In genomic region chr11:92104349-92104748, GRCh38 we compare ENCODE assay signal across 17 cellular contexts.
DNase-seq lines count a peak whose midpoint lies in the region; ATAC-seq and TF ChIP-seq lines count a peak whose summit lies in the region.
"Had no signal": no experiment of that assay in that cellular context is flagged by ENCODE, and none has a peak within 500 bp of the region (broad histone marks: within the 10 kb centered on the region; RNA-seq: fewer than 3 reads in every experiment).

No MANE protein-coding gene starts in this region.

- H2BK120ac ChIP-seq in H9 (ENCODE audit: low read depth, low read length, poor library complexity, severe bottlenecking) = no peak overlapping the region

- H3K4me2 ChIP-seq in H9 (ENCODE audit: insufficient read depth, insufficient read length, low read length) (no peak overlapping the region), neural progenitor cell (no peak overlapping the region)

- no peak overlapping the region for H3K4me3 ChIP-seq in NT2/D1 (ENCODE audit: insufficient read length, low read depth)
- H3K4me3 ChIP-seq in neural progenitor cell = no peak overlapping the region
- H3K4me3 ChIP-seq: HAP-1 had no signal

- peaks cover 10% of the 10 kb centered on the region for H3K4me1 ChIP-seq in H9 (ENCODE audit: insufficient read depth, low read length)
- H3K4me1 ChIP-seq in NT2/D1 (ENCODE audit: insufficient read depth, insufficient read length) = no peaks in the 10 kb centered on the region
- H3K4me1 ChIP-seq in neural progenitor cell = peaks cover 6% of the 10 kb centered on the region
- H3K4me1 ChIP-seq: Caco-2, HAP-1 had no signal

- H4K91ac ChIP-seq in H9 (ENCODE audit: insufficient read length, low read depth, low read length) = no peak overlapping the region

- H3K9ac ChIP-seq in H9 (ENCODE audit: extremely low read depth, insufficient read length, low read length) = no peak overlapping the region
- no peak overlapping the region for H3K9ac ChIP-seq in NT2/D1 (ENCODE audit: insufficient read length, low read depth)
- H3K9ac ChIP-seq in neural progenitor cell = no peak overlapping the region

- no peak overlapping the region for H2BK12ac ChIP-seq in H9 (ENCODE audit: insufficient read length, low read depth, low read length)

- H3K4ac ChIP-seq in H9 (ENCODE audit: low read depth, low read length) = no peak overlapping the region

- H3K23me2 ChIP-seq in H9 (ENCODE audit: insufficient read length, low read depth, low read length, poor library complexity, severe bottlenecking) = no peaks in the 10 kb centered on the region

- H2BK15ac ChIP-seq in H9 (ENCODE audit: low read depth, low read length) = no peak overlapping the region

- H4K20me1 ChIP-seq in H9 (ENCODE audit: control insufficient read depth, insufficient read depth, insufficient read length) (no peaks in the 10 kb centered on the region), neural progenitor cell (ENCODE audit: low read depth) (no peaks in the 10 kb centered on the region)

- no peak overlapping the region for H2AK5ac ChIP-seq in H9 (ENCODE audit: insufficient read length, low read length)

- no peak overlapping the region for H4K5ac ChIP-seq in H9 (ENCODE audit: insufficient read length, low read depth, low read length)

- H3K14ac ChIP-seq in H9 (ENCODE audit: insufficient read depth, low read length) = no peak overlapping the region

- H3K9me3 ChIP-seq in H9 (ENCODE audit: control insufficient read depth, low read depth, low read length) = no peaks in the 10 kb centered on the region
- H3K9me3 ChIP-seq in NT2/D1 (ENCODE audit: insufficient read depth, low read length) = no peaks in the 10 kb centered on the region
- H3K9me3 ChIP-seq in neural progenitor cell (ENCODE audit: low read depth) = no peaks in the 10 kb centered on the region
- H3K9me3 ChIP-seq: Caco-2, HAP-1 had no signal

- ATAC-seq in HG03442 (IDR thresholded peaks at IDR 0.05; ENCODE audit: unreplicated experiment) = no peak
- ATAC-seq: HepG2 had no signal

- H2BK5ac ChIP-seq in H9 (ENCODE audit: insufficient read length, low read length) = no peak overlapping the region

- H3K23ac ChIP-seq in H9 (ENCODE audit: insufficient read length, low read depth, low read length) = no peak overlapping the region

- H2AFZ ChIP-seq in H9 (ENCODE audit: low read length) (no peak overlapping the region), neural progenitor cell (replicated peaks) (no peak overlapping the region)

- H3T11ph ChIP-seq in H9 (ENCODE audit: low read length) = no peak overlapping the region

- no CpG with 5 or more reads among the region's 1 CpG for WGBS in H9 (ENCODE audit: extremely low coverage, insufficient read length, low lambda C conversion rate)

- H3K79me2 ChIP-seq in H9 (ENCODE audit: insufficient read depth, low read length) = no peaks in the 10 kb centered on the region
- no peaks in the 10 kb centered on the region for H3K79me2 ChIP-seq in neural progenitor cell (ENCODE audit: low read depth)

- DNase-seq in H9 (no peak), NT2/D1 (ENCODE audit: low read depth, low spot score) (peak; percentile 22), iPS DF 19.7 (ENCODE audit: low read depth, low spot score) (peak; percentile 23), neural progenitor cell (ENCODE audit: low spot score) (peak; percentile 14)
- DNase-seq in stimulated activated CD4-positive, alpha-beta T cell treated with anti-CD3 and anti-CD28 coated beads, Interleukin-4, amount 100 ng/mL, for 24 hours = no peak
- DNase-seq in stimulated activated CD8-positive, alpha-beta memory T cell treated with anti-CD3 and anti-CD28 coated beads, Interleukin-4, amount 100 ng/mL, for 48 hours = no peak
- DNase-seq: AML-193; Caco-2; CD4-positive, alpha-beta T cell; GOT3; KBM-7 had no signal

- no peak overlapping the region for H4K8ac ChIP-seq in H9 (replicated peaks; ENCODE audit: insufficient read length, low read depth, low read length)

- no peak overlapping the region for H3K18ac ChIP-seq in H9 (ENCODE audit: insufficient read length, low read depth, low read length)

- no peaks in the 10 kb centered on the region for H3K27me3 ChIP-seq in H9 (ENCODE audit: insufficient read depth, low read length)
- H3K27me3 ChIP-seq in NT2/D1 (ENCODE audit: insufficient read depth, insufficient read length) = no peaks in the 10 kb centered on the region
- H3K27me3 ChIP-seq in neural progenitor cell = no peaks in the 10 kb centered on the region

- H3K36me3 ChIP-seq in NT2/D1 (ENCODE audit: insufficient read depth, insufficient read length, low read length) (no peaks in the 10 kb centered on the region), neural progenitor cell (no peaks in the 10 kb centered on the region)
- H3K36me3 ChIP-seq: HAP-1 had no signal

- no peaks in the 10 kb centered on the region for H3K36me3 Mint-ChIP-seq in H9 (ENCODE audit: insufficient read depth in 1 of 3, low read depth in 3 of 3)
- no peaks in the 10 kb centered on the region for H3K36me3 Mint-ChIP-seq in neural progenitor cell

- H3F3A ChIP-seq in neural progenitor cell (ENCODE audit: low read depth) = no peaks in the 10 kb centered on the region

- TF ChIP-seq CTCF in H9 (conservative IDR thresholded peaks at IDR 0.05) (no peak), neural progenitor cell (IDR thresholded peaks at IDR 0.05) (no peak)

- H3K4me1 Mint-ChIP-seq in H9 = peaks cover 28 to 42% of the 10 kb centered on the region in 2 experiments
- H3K4me1 Mint-ChIP-seq in neural progenitor cell = peaks cover 19% of the 10 kb centered on the region
- H3K4me1 Mint-ChIP-seq: IgD-negative memory B cell had no signal

- peak overlapping the region; percentile 61 for H3K27ac ChIP-seq in H9 (ENCODE audit: insufficient read length, low read depth, low read length)
- no peak overlapping the region for H3K27ac ChIP-seq in neural progenitor cell
- H3K27ac ChIP-seq: C4-2B, HL-60 had no signal

- H2BK20ac ChIP-seq in H9 (ENCODE audit: low read depth, low read length, poor library complexity, severe bottlenecking) = no peak overlapping the region

- H3K9me3 Mint-ChIP-seq in H9 (no peaks in the 10 kb centered on the region), neural progenitor cell (no peaks in the 10 kb centered on the region)

- no peaks in the 10 kb centered on the region for H3K27me3 Mint-ChIP-seq in H9 (ENCODE audit: low read depth)
- no peaks in the 10 kb centered on the region for H3K27me3 Mint-ChIP-seq in neural progenitor cell (ENCODE audit: insufficient read depth, low read depth)
- H3K27me3 Mint-ChIP-seq: CD4-positive, alpha-beta T cell; IgD-negative memory B cell had no signal

- peak overlapping the region in 2 of 3 experiments; percentile 62 to 72; a peak in 3 of 7 replicates for H3K27ac Mint-ChIP-seq in H9
- H3K27ac Mint-ChIP-seq in neural progenitor cell = no peak overlapping the region
- H3K27ac Mint-ChIP-seq: CD4-positive, alpha-beta T cell; IgD-negative memory B cell had no signal

- no peaks in the 10 kb centered on the region for H3K79me1 ChIP-seq in H9 (ENCODE audit: insufficient read depth, low read depth, low read length, poor library complexity, severe bottlenecking)

- no peak overlapping the region for H3K4me3 Mint-ChIP-seq in H9
- no peak overlapping the region for H3K4me3 Mint-ChIP-seq in neural progenitor cell
- H3K4me3 Mint-ChIP-seq: CD4-positive, alpha-beta T cell; IgD-negative memory B cell had no signal

- no peak overlapping the region for H3K56ac ChIP-seq in H9 (ENCODE audit: insufficient read length, low read depth, low read length)

Comparison
In these comparisons a context has a peak if more than half of its experiments do, and no peak if none do; other contexts are left out.
1. DNase-seq: peak in NT2/D1 (single experiment), iPS DF 19.7 (single experiment) and neural progenitor cell (single experiment); none in H9 (single experiment), stimulated activated CD4-positive, alpha-beta T cell treated with anti-CD3 and anti-CD28 coated beads, Interleukin-4, amount 100 ng/mL, for 24 hours (single experiment) and stimulated activated CD8-positive, alpha-beta memory T cell treated with anti-CD3 and anti-CD28 coated beads, Interleukin-4, amount 100 ng/mL, for 48 hours (single experiment).